In genomic region chr4:78779280-78779679, GRCh38 we compare ENCODE assay signal across 1 cellular context.
TF ChIP-seq lines count a peak whose summit lies in the region.

No MANE protein-coding gene starts in this region.

TF ChIP-seq in K562, 482 proteins besides CTCF, POLR2A, EP300 and RAD21 (continued from another document and continues in another):
- TF ChIP-seq, protein P1, sequence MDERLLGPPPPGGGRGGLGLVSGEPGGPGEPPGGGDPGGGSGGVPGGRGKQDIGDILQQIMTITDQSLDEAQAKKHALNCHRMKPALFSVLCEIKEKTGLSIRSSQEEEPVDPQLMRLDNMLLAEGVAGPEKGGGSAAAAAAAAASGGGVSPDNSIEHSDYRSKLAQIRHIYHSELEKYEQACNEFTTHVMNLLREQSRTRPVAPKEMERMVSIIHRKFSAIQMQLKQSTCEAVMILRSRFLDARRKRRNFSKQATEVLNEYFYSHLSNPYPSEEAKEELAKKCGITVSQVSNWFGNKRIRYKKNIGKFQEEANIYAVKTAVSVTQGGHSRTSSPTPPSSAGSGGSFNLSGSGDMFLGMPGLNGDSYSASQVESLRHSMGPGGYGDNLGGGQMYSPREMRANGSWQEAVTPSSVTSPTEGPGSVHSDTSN (CRISPR knock-in tag; IDR thresholded peaks at IDR 0.05; ENCODE audit: low read depth): no peak
- TF ChIP-seq, protein P1 (tag; conservative IDR thresholded peaks at IDR 0.05; ENCODE audit: low read depth): peak; percentile 68
- TF ChIP-seq HLTF (IDR thresholded peaks at IDR 0.05) (no peak), NR4A1 (CRISPR knock-in tag; IDR thresholded peaks at IDR 0.05) (no peak), NR4A1 (tag; IDR thresholded peaks at IDR 0.05) (no peak), ZHX1 (conservative IDR thresholded peaks at IDR 0.05; ENCODE audit: low read length) (no peak), ZFP91 (CRISPR knock-in tag; IDR thresholded peaks at IDR 0.05) (no peak), ZNF324 (CRISPR knock-in tag; IDR thresholded peaks at IDR 0.05) (no peak), MEF2D (tag; conservative IDR thresholded peaks at IDR 0.05; ENCODE audit: low read depth) (no peak), ZNF263 (CRISPR knock-in tag; IDR thresholded peaks at IDR 0.05; ENCODE audit: borderline replicate concordance) (no peak), HDAC1 (IDR thresholded peaks at IDR 0.05) (0 out of 4 replicates have a peak, but pooled peaks of 1 of the 2 experiments have one; percentile 17), MEIS2 (IDR thresholded peaks at IDR 0.05; ENCODE audit: partially characterized antibody) (peak; percentile 57), ZC3H4 (CRISPR knock-in tag; IDR thresholded peaks at IDR 0.05; ENCODE audit: borderline replicate concordance) (no peak), CCNT2 (IDR thresholded peaks at IDR 0.05; ENCODE audit: borderline replicate concordance, extremely low read depth, insufficient read length, low read depth, low read length) (no peak), ZNF316 (IDR thresholded peaks at IDR 0.05) (no peak), TFE3 (CRISPR knock-in tag; IDR thresholded peaks at IDR 0.05) (no peak), HMGXB4 (CRISPR knock-in tag; IDR thresholded peaks at IDR 0.05) (no peak), ZNF717 (CRISPR knock-in tag; IDR thresholded peaks at IDR 0.05) (peak; percentile 57; the same call in 1 of the 2 replicates), ZNF3 (CRISPR knock-in tag; IDR thresholded peaks at IDR 0.05) (0 out of 2 replicates have a peak, but pooled peaks have one; percentile 27), ARID2 (IDR thresholded peaks at IDR 0.05) (0 out of 2 replicates have a peak, but pooled peaks have one; percentile 4), THAP7 (CRISPR knock-in tag; IDR thresholded peaks at IDR 0.05) (0 out of 2 replicates have a peak, but pooled peaks have one; percentile 36), IFI16 (CRISPR knock-in tag; IDR thresholded peaks at IDR 0.05) (no peak), SMAD2 (IDR thresholded peaks at IDR 0.05; ENCODE audit: low read depth, low read length) (no peak), ZBED1 (IDR thresholded peaks at IDR 0.05) (no peak), STAG1 (CRISPR knock-in tag; IDR thresholded peaks at IDR 0.05; ENCODE audit: borderline replicate concordance) (no peak)
- TF ChIP-seq, protein P2, sequence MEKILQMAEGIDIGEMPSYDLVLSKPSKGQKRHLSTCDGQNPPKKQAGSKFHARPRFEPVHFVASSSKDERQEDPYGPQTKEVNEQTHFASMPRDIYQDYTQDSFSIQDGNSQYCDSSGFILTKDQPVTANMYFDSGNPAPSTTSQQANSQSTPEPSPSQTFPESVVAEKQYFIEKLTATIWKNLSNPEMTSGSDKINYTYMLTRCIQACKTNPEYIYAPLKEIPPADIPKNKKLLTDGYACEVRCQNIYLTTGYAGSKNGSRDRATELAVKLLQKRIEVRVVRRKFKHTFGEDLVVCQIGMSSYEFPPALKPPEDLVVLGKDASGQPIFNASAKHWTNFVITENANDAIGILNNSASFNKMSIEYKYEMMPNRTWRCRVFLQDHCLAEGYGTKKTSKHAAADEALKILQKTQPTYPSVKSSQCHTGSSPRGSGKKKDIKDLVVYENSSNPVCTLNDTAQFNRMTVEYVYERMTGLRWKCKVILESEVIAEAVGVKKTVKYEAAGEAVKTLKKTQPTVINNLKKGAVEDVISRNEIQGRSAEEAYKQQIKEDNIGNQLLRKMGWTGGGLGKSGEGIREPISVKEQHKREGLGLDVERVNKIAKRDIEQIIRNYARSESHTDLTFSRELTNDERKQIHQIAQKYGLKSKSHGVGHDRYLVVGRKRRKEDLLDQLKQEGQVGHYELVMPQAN (IDR thresholded peaks at IDR 0.05; ENCODE audit: borderline replicate concordance): peak; percentile 38; the same call in 1 of the 2 replicates
- TF ChIP-seq, protein P3, sequence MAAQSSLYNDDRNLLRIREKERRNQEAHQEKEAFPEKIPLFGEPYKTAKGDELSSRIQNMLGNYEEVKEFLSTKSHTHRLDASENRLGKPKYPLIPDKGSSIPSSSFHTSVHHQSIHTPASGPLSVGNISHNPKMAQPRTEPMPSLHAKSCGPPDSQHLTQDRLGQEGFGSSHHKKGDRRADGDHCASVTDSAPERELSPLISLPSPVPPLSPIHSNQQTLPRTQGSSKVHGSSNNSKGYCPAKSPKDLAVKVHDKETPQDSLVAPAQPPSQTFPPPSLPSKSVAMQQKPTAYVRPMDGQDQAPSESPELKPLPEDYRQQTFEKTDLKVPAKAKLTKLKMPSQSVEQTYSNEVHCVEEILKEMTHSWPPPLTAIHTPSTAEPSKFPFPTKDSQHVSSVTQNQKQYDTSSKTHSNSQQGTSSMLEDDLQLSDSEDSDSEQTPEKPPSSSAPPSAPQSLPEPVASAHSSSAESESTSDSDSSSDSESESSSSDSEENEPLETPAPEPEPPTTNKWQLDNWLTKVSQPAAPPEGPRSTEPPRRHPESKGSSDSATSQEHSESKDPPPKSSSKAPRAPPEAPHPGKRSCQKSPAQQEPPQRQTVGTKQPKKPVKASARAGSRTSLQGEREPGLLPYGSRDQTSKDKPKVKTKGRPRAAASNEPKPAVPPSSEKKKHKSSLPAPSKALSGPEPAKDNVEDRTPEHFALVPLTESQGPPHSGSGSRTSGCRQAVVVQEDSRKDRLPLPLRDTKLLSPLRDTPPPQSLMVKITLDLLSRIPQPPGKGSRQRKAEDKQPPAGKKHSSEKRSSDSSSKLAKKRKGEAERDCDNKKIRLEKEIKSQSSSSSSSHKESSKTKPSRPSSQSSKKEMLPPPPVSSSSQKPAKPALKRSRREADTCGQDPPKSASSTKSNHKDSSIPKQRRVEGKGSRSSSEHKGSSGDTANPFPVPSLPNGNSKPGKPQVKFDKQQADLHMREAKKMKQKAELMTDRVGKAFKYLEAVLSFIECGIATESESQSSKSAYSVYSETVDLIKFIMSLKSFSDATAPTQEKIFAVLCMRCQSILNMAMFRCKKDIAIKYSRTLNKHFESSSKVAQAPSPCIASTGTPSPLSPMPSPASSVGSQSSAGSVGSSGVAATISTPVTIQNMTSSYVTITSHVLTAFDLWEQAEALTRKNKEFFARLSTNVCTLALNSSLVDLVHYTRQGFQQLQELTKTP (IDR thresholded peaks at IDR 0.05; ENCODE audit: low read depth in 1 of 2, partially characterized antibody in 2 of 2): peak in 1 of 2 experiments; percentile 14
- TF ChIP-seq, protein P4, sequence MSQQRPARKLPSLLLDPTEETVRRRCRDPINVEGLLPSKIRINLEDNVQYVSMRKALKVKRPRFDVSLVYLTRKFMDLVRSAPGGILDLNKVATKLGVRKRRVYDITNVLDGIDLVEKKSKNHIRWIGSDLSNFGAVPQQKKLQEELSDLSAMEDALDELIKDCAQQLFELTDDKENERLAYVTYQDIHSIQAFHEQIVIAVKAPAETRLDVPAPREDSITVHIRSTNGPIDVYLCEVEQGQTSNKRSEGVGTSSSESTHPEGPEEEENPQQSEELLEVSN (IDR thresholded peaks at IDR 0.05; ENCODE audit: borderline replicate concordance in 1 of 2, extremely low read depth in 1 of 2, insufficient read depth in 1 of 2, insufficient read length in 1 of 2, low read depth in 1 of 2, low read length in 1 of 2, poor library complexity in 1 of 2, severe bottlenecking in 1 of 2): no peak
- TF ChIP-seq, protein P5, sequence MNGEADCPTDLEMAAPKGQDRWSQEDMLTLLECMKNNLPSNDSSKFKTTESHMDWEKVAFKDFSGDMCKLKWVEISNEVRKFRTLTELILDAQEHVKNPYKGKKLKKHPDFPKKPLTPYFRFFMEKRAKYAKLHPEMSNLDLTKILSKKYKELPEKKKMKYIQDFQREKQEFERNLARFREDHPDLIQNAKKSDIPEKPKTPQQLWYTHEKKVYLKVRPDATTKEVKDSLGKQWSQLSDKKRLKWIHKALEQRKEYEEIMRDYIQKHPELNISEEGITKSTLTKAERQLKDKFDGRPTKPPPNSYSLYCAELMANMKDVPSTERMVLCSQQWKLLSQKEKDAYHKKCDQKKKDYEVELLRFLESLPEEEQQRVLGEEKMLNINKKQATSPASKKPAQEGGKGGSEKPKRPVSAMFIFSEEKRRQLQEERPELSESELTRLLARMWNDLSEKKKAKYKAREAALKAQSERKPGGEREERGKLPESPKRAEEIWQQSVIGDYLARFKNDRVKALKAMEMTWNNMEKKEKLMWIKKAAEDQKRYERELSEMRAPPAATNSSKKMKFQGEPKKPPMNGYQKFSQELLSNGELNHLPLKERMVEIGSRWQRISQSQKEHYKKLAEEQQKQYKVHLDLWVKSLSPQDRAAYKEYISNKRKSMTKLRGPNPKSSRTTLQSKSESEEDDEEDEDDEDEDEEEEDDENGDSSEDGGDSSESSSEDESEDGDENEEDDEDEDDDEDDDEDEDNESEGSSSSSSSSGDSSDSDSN (IDR thresholded peaks at IDR 0.05; ENCODE audit: borderline replicate concordance in 1 of 2, low read depth in 2 of 2, low read length in 2 of 2): 0 out of 4 replicates have a peak, but pooled peaks of 1 of the 2 experiments have one; percentile 10
- TF ChIP-seq, protein P6, sequence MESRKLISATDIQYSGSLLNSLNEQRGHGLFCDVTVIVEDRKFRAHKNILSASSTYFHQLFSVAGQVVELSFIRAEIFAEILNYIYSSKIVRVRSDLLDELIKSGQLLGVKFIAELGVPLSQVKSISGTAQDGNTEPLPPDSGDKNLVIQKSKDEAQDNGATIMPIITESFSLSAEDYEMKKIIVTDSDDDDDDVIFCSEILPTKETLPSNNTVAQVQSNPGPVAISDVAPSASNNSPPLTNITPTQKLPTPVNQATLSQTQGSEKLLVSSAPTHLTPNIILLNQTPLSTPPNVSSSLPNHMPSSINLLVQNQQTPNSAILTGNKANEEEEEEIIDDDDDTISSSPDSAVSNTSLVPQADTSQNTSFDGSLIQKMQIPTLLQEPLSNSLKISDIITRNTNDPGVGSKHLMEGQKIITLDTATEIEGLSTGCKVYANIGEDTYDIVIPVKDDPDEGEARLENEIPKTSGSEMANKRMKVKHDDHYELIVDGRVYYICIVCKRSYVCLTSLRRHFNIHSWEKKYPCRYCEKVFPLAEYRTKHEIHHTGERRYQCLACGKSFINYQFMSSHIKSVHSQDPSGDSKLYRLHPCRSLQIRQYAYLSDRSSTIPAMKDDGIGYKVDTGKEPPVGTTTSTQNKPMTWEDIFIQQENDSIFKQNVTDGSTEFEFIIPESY (CRISPR knock-in tag; IDR thresholded peaks at IDR 0.05): no peak
